In genomic region chr7:135076882-135077281, GRCh38 we compare ENCODE assay signal across 31 cellular contexts.
"Had no signal": no experiment of that assay in that cellular context is flagged by ENCODE, and none has a peak within 500 bp of the region (broad histone marks: within the 10 kb centered on the region; RNA-seq: fewer than 3 reads in every experiment).

No MANE protein-coding gene starts in this region.

- ATAC-seq: activated CD4-positive, alpha-beta T cell treated with anti-CD3 and anti-CD28 coated beads for 36 hours; activated CD4-positive, CD25-positive, alpha-beta regulatory T cell treated with anti-CD3 and anti-CD28 coated beads, Interleukin-2, amount 50 U/mL, for 24 hours; activated CD8-positive, alpha-beta T cell treated with anti-CD3 and anti-CD28 coated beads, Interleukin-2, amount 10 ng/mL, durations not matched to agents 7 days and 5 days; activated naive CD8-positive, alpha-beta T cell treated with anti-CD3 and anti-CD28 coated beads, Interleukin-2, amount 50 U/mL, for 24 hours had no signal

- H3K4me3 ChIP-seq: Peyer's patch, SJSA1 had no signal

- H3K27me3 Mint-ChIP-seq: activated CD4-positive, alpha-beta T cell treated with anti-CD3 and anti-CD28 coated beads for 36 hours; activated naive CD8-positive, alpha-beta T cell; activated naive CD8-positive, alpha-beta T cell treated with anti-CD3 and anti-CD28 coated beads, Interleukin-2, amount 50 U/mL, for 24 hours; activated T-cell treated with anti-CD3 and anti-CD28 coated beads, Interleukin-2, amount 50 U/mL, for 24 hours; brain had no signal

- H3K36me3 ChIP-seq: Peyer's patch, SJSA1 had no signal

- H3K27me3 ChIP-seq: Peyer's patch had no signal

- H3K9ac ChIP-seq: SK-N-SH had no signal

- H3K4me2 ChIP-seq: SK-N-SH had no signal

- H3K27ac Mint-ChIP-seq: activated CD4-positive, alpha-beta T cell treated with anti-CD3 and anti-CD28 coated beads for 36 hours; activated CD4-positive, alpha-beta T cell treated with anti-CD3 and anti-CD28 coated beads, Interleukin-2, amount 10 ng/mL, durations not matched to agents 7 days and 5 days; activated CD8-positive, alpha-beta T cell treated with anti-CD3 and anti-CD28 coated beads, Interleukin-2, amount 10 ng/mL, durations not matched to agents 7 days and 5 days; activated naive CD4-positive, alpha-beta T cell treated with anti-CD3 and anti-CD28 coated beads for 36 hours; activated naive CD8-positive, alpha-beta T cell; activated naive CD8-positive, alpha-beta T cell treated with anti-CD3 and anti-CD28 coated beads, Interleukin-2, amount 50 U/mL, for 24 hours; activated T-cell treated with anti-CD3 and anti-CD28 coated beads, Interleukin-2, amount 50 U/mL, for 24 hours; activated T-helper 2 cell treated with anti-CD3 and anti-CD28 coated beads, Interferon-gamma antibody, Interleukin-2, Interleukin-4, amounts not matched to agents 10 μg/mL and 5 μg/mL and 100 μg/mL, durations not matched to agents 14 hours and 24 hours and 36 hours; brain; T-helper 1 cell treated with Interleukin-12 subunit alpha and Interleukin-12 subunit beta and Interleukin-4 antibody, amounts not matched to agents 30 μg/mL and 1 μg/mL, for 36 hours; T-helper 2 cell treated with Interferon-gamma antibody and Interleukin-4, amounts not matched to agents 5 μg/mL and 100 μg/mL, for 36 hours had no signal

- H3K4me1 Mint-ChIP-seq: activated CD4-positive, alpha-beta T cell treated with anti-CD3 and anti-CD28 coated beads for 36 hours; activated CD4-positive, alpha-beta T cell treated with anti-CD3 and anti-CD28 coated beads, Interleukin-2, amount 10 ng/mL, durations not matched to agents 7 days and 5 days; activated naive CD8-positive, alpha-beta T cell treated with anti-CD3 and anti-CD28 coated beads, Interleukin-2, amount 50 U/mL, for 24 hours; brain had no signal

- H3K27ac ChIP-seq: Peyer's patch, SJSA1 had no signal

- DNase-seq: activated CD4-positive, alpha-beta T cell treated with anti-CD3 and anti-CD28 coated beads for 36 hours; activated CD4-positive, alpha-beta T cell treated with anti-CD3 and anti-CD28 coated beads, Interleukin-2, amount 10 ng/mL, durations not matched to agents 7 days and 5 days; activated CD4-positive, alpha-beta T cell treated with anti-CD3 and anti-CD28 coated beads, Interleukin-2, amount 50 U/mL, for 48 hours; activated CD8-positive, alpha-beta T cell treated with anti-CD3 and anti-CD28 coated beads, Interleukin-2, amount 10 ng/mL, durations not matched to agents 7 days and 5 days; activated gamma-delta T cell treated with Interleukin-2 at 50 U/mL for 16 hours; activated naive CD4-positive, alpha-beta T cell treated with anti-CD3 and anti-CD28 coated beads for 36 hours; activated naive CD8-positive, alpha-beta T cell treated with anti-CD3 and anti-CD28 coated beads, Interleukin-2, amount 50 U/mL, for 24 hours; activated T-cell treated with anti-CD3 and anti-CD28 coated beads, Interleukin-2, amount 50 U/mL, for 24 hours; anterior cingulate cortex; caudate nucleus; cerebellar nuclear complex; NCI-H1092 treated with DMSO at 0.1 percent for 48 hours; NCI-H1417 treated with DMSO at 0.1 percent for 48 hours; NCI-H187 treated with DMSO at 0.1 percent for 48 hours; NCI-H2081; NCI-H2171 treated with DMSO at 0.1 percent for 48 hours; NCI-H446; NCI-H510A treated with DMSO at 0.1 percent for 48 hours; NCI-H526 treated with DMSO at 0.1 percent for 48 hours; NCI-H774; Peyer's patch; RPMI8226; SHP77 treated with DMSO at 0.1 percent for 48 hours; SK-N-SH had no signal

- H3K36me3 Mint-ChIP-seq: brain had no signal

- H3K9me3 ChIP-seq: Peyer's patch, SJSA1, SK-N-SH had no signal

- H3K9me3 Mint-ChIP-seq: activated CD4-positive, alpha-beta T cell treated with anti-CD3 and anti-CD28 coated beads, Interleukin-2, amount 10 ng/mL, durations not matched to agents 7 days and 5 days; activated naive CD4-positive, alpha-beta T cell treated with anti-CD3 and anti-CD28 coated beads for 36 hours; activated naive CD8-positive, alpha-beta T cell treated with anti-CD3 and anti-CD28 coated beads, Interleukin-2, amount 50 U/mL, for 24 hours; activated T-cell treated with anti-CD3 and anti-CD28 coated beads, Interleukin-2, amount 50 U/mL, for 24 hours; activated T-helper 2 cell treated with anti-CD3 and anti-CD28 coated beads, Interferon-gamma antibody, Interleukin-2, Interleukin-4, amounts not matched to agents 10 μg/mL and 5 μg/mL and 100 μg/mL, durations not matched to agents 14 hours and 24 hours and 36 hours; T-helper 1 cell treated with Interleukin-12 subunit alpha and Interleukin-12 subunit beta and Interleukin-4 antibody, amounts not matched to agents 30 μg/mL and 1 μg/mL, for 36 hours; T-helper 2 cell treated with Interferon-gamma antibody and Interleukin-4, amounts not matched to agents 5 μg/mL and 100 μg/mL, for 36 hours had no signal

- H3K4me3 Mint-ChIP-seq: activated CD4-positive, alpha-beta T cell treated with anti-CD3 and anti-CD28 coated beads for 36 hours; activated CD4-positive, alpha-beta T cell treated with anti-CD3 and anti-CD28 coated beads, Interleukin-2, amount 10 ng/mL, durations not matched to agents 7 days and 5 days; activated CD8-positive, alpha-beta T cell treated with anti-CD3 and anti-CD28 coated beads, Interleukin-2, amount 10 ng/mL, durations not matched to agents 7 days and 5 days; activated naive CD4-positive, alpha-beta T cell treated with anti-CD3 and anti-CD28 coated beads for 36 hours; activated naive CD8-positive, alpha-beta T cell; activated naive CD8-positive, alpha-beta T cell treated with anti-CD3 and anti-CD28 coated beads, Interleukin-2, amount 50 U/mL, for 24 hours; activated T-cell treated with anti-CD3 and anti-CD28 coated beads, Interleukin-2, amount 50 U/mL, for 24 hours; brain; T-helper 1 cell treated with Interleukin-12 subunit alpha and Interleukin-12 subunit beta and Interleukin-4 antibody, amounts not matched to agents 30 μg/mL and 1 μg/mL, for 36 hours; T-helper 2 cell treated with Interferon-gamma antibody and Interleukin-4, amounts not matched to agents 5 μg/mL and 100 μg/mL, for 36 hours had no signal

- H3K4me1 ChIP-seq: Peyer's patch, SJSA1 had no signal
